8 cellular contexts compared by ENCODE assay signal in genomic region chr4:124262211-124263179, GRCh38.
A peak's percentile ranks its signal among the peaks of the same experiment; 100 is the strongest.
DNase-seq lines count a peak whose midpoint lies in the region; ATAC-seq and TF ChIP-seq lines count a peak whose summit lies in the region.

No MANE protein-coding gene starts in this region.

- no peaks in the 10 kb centered on the region for H3K27me3 ChIP-seq in CD4-positive, CD25-positive, alpha-beta regulatory T cell (ENCODE audit: control insufficient read depth, insufficient read depth, low read length)
- no peaks in the 10 kb centered on the region for H3K27me3 ChIP-seq in WERI-Rb-1 (ENCODE audit: insufficient read depth, low read depth, severe bottlenecking)

- peak; percentile 83 for TF ChIP-seq CTCF in WERI-Rb-1 (IDR thresholded peaks at IDR 0.05; ENCODE audit: low read depth, low read length)

- no peaks in the 10 kb centered on the region for H3K4me1 Mint-ChIP-seq in CD4-positive, CD25-positive, alpha-beta regulatory T cell

- H3K36me3 ChIP-seq in CD4-positive, CD25-positive, alpha-beta regulatory T cell (ENCODE audit: control insufficient read depth, insufficient read depth, low read length): no peaks in the 10 kb centered on the region
- no peaks in the 10 kb centered on the region for H3K36me3 ChIP-seq in WERI-Rb-1

- no peak overlapping the region for H3K27ac Mint-ChIP-seq in CD4-positive, CD25-positive, alpha-beta regulatory T cell

- peak in 2 of 3 donors; percentile 12 to 64 for DNase-seq in CD4-positive, CD25-positive, alpha-beta regulatory T cell
- DNase-seq in NCI-H2227 (lab: John Stamatoyannopoulos, UW; ENCODE audit: unreplicated experiment) (peak; percentile 72), WERI-Rb-1 (peak; percentile 75), medulla oblongata (ENCODE audit: extremely low spot score) (peak; percentile 82), substantia nigra (lab: John Stamatoyannopoulos, UW) (peak in 36 of 49 donors; percentile 0 to 51 (median 8))
- DNase-seq in effector CD8-positive, alpha-beta T cell (lab: John Stamatoyannopoulos, UW): peak; percentile 0

- H3K27ac ChIP-seq in CD4-positive, CD25-positive, alpha-beta regulatory T cell (ENCODE audit: insufficient read depth, low read length, poor library complexity, severe bottlenecking): no peak overlapping the region
- H3K27ac ChIP-seq in WERI-Rb-1: no peak overlapping the region
- H3K27ac ChIP-seq in substantia nigra (ENCODE audit: low read depth, low read length, poor library complexity, severe bottlenecking): no peak overlapping the region

- H3K27me3 Mint-ChIP-seq in CD4-positive, CD25-positive, alpha-beta regulatory T cell: no peaks in the 10 kb centered on the region

- H3K9me3 Mint-ChIP-seq in CD4-positive, CD25-positive, alpha-beta regulatory T cell: no peaks in the 10 kb centered on the region

- ATAC-seq in CD4-positive, CD25-positive, alpha-beta regulatory T cell (ENCODE audit: low read depth in 2 of 2): peak in 1 of 2 donors; percentile 40
- ATAC-seq in GM18907 (IDR thresholded peaks at IDR 0.05; ENCODE audit: unreplicated experiment) (peak; percentile 94), HG03135 (IDR thresholded peaks at IDR 0.05; ENCODE audit: unreplicated experiment) (peak; percentile 90)

- H3K4me3 Mint-ChIP-seq in CD4-positive, CD25-positive, alpha-beta regulatory T cell: no peak overlapping the region

- H3K4me3 ChIP-seq in CD4-positive, CD25-positive, alpha-beta regulatory T cell (ENCODE audit: low read depth, low read length): no peak overlapping the region
- no peak overlapping the region for H3K4me3 ChIP-seq in WERI-Rb-1 (ENCODE audit: low read depth, low read length)

- no peaks in the 10 kb centered on the region for H3K4me1 ChIP-seq in CD4-positive, CD25-positive, alpha-beta regulatory T cell (ENCODE audit: control insufficient read depth, insufficient read depth, low read length, poor library complexity, severe bottlenecking)

- no peaks in the 10 kb centered on the region for H3K36me3 Mint-ChIP-seq in CD4-positive, CD25-positive, alpha-beta regulatory T cell

- H3K9me3 ChIP-seq in CD4-positive, CD25-positive, alpha-beta regulatory T cell (ENCODE audit: control insufficient read depth in 2 of 2, low read length in 2 of 2): no peaks in the 10 kb centered on the region
- H3K9me3 ChIP-seq in WERI-Rb-1 (ENCODE audit: severe bottlenecking): no peaks in the 10 kb centered on the region

Comparison
In these comparisons a context has a peak if more than half of its experiments do, and no peak if none do; other contexts are left out.
1. DNase-seq: peak in every context shown above with its lines; median percentile 82 in medulla oblongata; 75 in WERI-Rb-1; 72 in NCI-H2227; 38 in CD4-positive, CD25-positive, alpha-beta regulatory T cell; 8 in substantia nigra; 0 in effector CD8-positive, alpha-beta T cell.